In the genomic region with DNA sequence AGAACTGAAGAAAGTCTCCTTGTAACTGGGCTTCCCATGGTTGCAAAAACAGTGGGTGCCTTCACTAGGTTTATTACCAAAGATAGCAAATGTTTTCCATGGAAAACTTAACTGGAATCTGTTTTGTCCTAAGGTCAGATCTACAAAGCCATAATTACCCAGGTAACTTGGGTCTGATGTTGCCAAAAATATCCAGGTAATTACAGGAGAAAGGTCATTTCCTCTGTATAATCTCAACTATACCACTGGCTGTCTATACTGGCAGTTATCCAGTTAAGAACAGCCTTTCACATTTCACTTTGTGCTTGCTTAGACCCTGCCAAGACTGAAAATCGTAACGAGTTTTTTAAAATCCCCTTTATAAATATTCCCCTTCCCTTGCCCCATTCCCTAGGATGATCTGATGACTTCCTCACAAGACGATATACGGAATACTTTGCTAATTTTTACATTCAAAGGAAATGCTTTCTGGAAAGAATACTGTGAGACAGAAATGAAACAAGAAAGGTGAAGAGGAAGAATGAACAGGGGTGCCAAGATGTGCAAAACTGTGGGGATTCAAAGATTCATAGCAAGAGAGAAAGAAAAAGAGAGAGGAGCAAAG, we compare ENCODE assay signal across 8 cellular contexts.
A peak's percentile ranks its signal among the peaks of the same experiment; 100 is the strongest.
DNase-seq lines count a peak whose midpoint lies in the region; ATAC-seq and TF ChIP-seq lines count a peak whose summit lies in the region.

No MANE protein-coding gene starts in this region.

- WGBS in mesodermal cell (ENCODE audit: insufficient coverage in 2 of 2), 2 experiments: 49 to 58% methylated on average over 2 of the region's 4 CpGs

- H3K9me3 Mint-ChIP-seq in MCF 10A (ENCODE audit: unreplicated experiment): no peaks in the 10 kb centered on the region

- H3K4me1 ChIP-seq in left ventricle myocardium inferior (peaks cover 44% of the 10 kb centered on the region), mesodermal cell (ENCODE audit: control insufficient read depth, insufficient read depth, low read length, poor library complexity, severe bottlenecking) (peaks cover 54% of the 10 kb centered on the region), uterus (no peaks in the 10 kb centered on the region)

- H3K27ac ChIP-seq in left ventricle myocardium inferior (replicated peaks) (peak overlapping the region; percentile 64), mesodermal cell (ENCODE audit: low read depth, low read length, severe bottlenecking) (peak overlapping the region; percentile 68), uterus (peak overlapping the region; percentile 84 to 88)

- H3K36me3 ChIP-seq in left ventricle myocardium inferior: no peaks in the 10 kb centered on the region
- H3K36me3 ChIP-seq in mesodermal cell (ENCODE audit: control insufficient read depth, insufficient read depth, low read length): no peaks in the 10 kb centered on the region
- no peaks in the 10 kb centered on the region for H3K36me3 ChIP-seq in uterus

- H3K27me3 ChIP-seq in left ventricle myocardium inferior (ENCODE audit: low read depth) (no peaks in the 10 kb centered on the region), uterus (no peaks in the 10 kb centered on the region)

- H3K9me3 ChIP-seq in left ventricle myocardium inferior (replicated peaks) (no peaks in the 10 kb centered on the region), mesodermal cell (ENCODE audit: control insufficient read depth, low read length) (no peaks in the 10 kb centered on the region), uterus (no peaks in the 10 kb centered on the region)

- ATAC-seq in left cardiac atrium: no peak
- no peak for ATAC-seq in HG03571 (IDR thresholded peaks at IDR 0.05; ENCODE audit: unreplicated experiment)
- no peak for ATAC-seq in esophagus mucosa

- POLR2A ChIA-PET in MCF 10A (lab: Yijun Ruan, JAX): interaction anchor here (1.4 to 1.7 kb wide), 2 partner anchors 103 to 161 kb away, joined by 4 to 5 read pairs; no protein-coding TSS in a partner anchor

- DNase-seq in left ventricle myocardium inferior (no peak), left cardiac atrium (no peak), MCF 10A (ENCODE audit: unreplicated experiment) (no peak), uterus (no peak)
- DNase-seq in activated effector memory CD4-positive, alpha-beta T cell treated with anti-CD3 and anti-CD28 coated beads, Interleukin-2, amount 50 U/mL, for 16 hours: no peak

- TF ChIP-seq POLR2A in uterus (IDR thresholded peaks at IDR 0.05): no peak

- no peak for TF ChIP-seq CTCF in left ventricle myocardium inferior (IDR thresholded peaks at IDR 0.05; ENCODE audit: borderline replicate concordance)
- TF ChIP-seq CTCF in MCF 10A (IDR thresholded peaks at IDR 0.05; ENCODE audit: unreplicated experiment): no peak
- no peak for TF ChIP-seq CTCF in uterus (IDR thresholded peaks at IDR 0.05)

- intact Hi-C loops in left ventricle myocardium inferior (cut with micrococcal nuclease): no loop called here
- intact Hi-C loops in left cardiac atrium (cut with DNase I): loop anchor here in 1 of 2 donors (5.0 kb wide), 1 partner anchor 104 kb away; the partner anchor contains the start of gene MAML3
- intact Hi-C loops in MCF 10A (cut with micrococcal nuclease): no loop called here
- intact Hi-C loops in uterus (cut with DNase I; ENCODE audit: low total_unique reads): no loop called here

- BruUV-seq in MCF 10A (replicated peaks; lab: Mats Ljungman, UMichigan): no TSS peak

- peak overlapping the region; percentile 34 for H3K4me3 Mint-ChIP-seq in MCF 10A (ENCODE audit: unreplicated experiment)

- H3K4me1 Mint-ChIP-seq in MCF 10A (ENCODE audit: insufficient read depth, unreplicated experiment): peaks cover 13% of the 10 kb centered on the region

- H3K27ac Mint-ChIP-seq in MCF 10A (ENCODE audit: low read depth, unreplicated experiment): no peak overlapping the region

- H3K27me3 Mint-ChIP-seq in MCF 10A (ENCODE audit: insufficient read depth, unreplicated experiment): no peaks in the 10 kb centered on the region

- H3K36me3 Mint-ChIP-seq in MCF 10A (ENCODE audit: insufficient read depth, unreplicated experiment): no peaks in the 10 kb centered on the region

- H3K4me3 ChIP-seq in left ventricle myocardium inferior (peak overlapping the region; percentile 57), mesodermal cell (ENCODE audit: extremely low read depth, insufficient read depth, low read length, poor library complexity, severe bottlenecking) (no peak overlapping the region), uterus (peak overlapping the region; percentile 34 to 38)

- CTCF ChIA-PET in MCF 10A (lab: Yijun Ruan, JAX): interaction anchor here (0.5 to 1.5 kb wide), 12 partner anchors 21 to 434 kb away, joined by 3 to 7 read pairs (median 4); no protein-coding TSS in a partner anchor
